1 cellular context compared by ENCODE assay signal in genomic region chr14:35045798-35046047, GRCh38.
TF ChIP-seq lines count a peak whose summit lies in the region.

No MANE protein-coding gene starts in this region.

TF ChIP-seq in HepG2, 621 proteins besides CTCF, POLR2A, EP300 and RAD21 (continued from another document):
- TF ChIP-seq, protein P1, sequence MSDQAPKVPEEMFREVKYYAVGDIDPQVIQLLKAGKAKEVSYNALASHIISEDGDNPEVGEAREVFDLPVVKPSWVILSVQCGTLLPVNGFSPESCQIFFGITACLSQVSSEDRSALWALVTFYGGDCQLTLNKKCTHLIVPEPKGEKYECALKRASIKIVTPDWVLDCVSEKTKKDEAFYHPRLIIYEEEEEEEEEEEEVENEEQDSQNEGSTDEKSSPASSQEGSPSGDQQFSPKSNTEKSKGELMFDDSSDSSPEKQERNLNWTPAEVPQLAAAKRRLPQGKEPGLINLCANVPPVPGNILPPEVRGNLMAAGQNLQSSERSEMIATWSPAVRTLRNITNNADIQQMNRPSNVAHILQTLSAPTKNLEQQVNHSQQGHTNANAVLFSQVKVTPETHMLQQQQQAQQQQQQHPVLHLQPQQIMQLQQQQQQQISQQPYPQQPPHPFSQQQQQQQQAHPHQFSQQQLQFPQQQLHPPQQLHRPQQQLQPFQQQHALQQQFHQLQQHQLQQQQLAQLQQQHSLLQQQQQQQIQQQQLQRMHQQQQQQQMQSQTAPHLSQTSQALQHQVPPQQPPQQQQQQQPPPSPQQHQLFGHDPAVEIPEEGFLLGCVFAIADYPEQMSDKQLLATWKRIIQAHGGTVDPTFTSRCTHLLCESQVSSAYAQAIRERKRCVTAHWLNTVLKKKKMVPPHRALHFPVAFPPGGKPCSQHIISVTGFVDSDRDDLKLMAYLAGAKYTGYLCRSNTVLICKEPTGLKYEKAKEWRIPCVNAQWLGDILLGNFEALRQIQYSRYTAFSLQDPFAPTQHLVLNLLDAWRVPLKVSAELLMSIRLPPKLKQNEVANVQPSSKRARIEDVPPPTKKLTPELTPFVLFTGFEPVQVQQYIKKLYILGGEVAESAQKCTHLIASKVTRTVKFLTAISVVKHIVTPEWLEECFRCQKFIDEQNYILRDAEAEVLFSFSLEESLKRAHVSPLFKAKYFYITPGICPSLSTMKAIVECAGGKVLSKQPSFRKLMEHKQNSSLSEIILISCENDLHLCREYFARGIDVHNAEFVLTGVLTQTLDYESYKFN (CRISPR knock-in tag; conservative IDR thresholded peaks at IDR 0.05): no peak
- TF ChIP-seq SMYD3 (CRISPR knock-in tag; IDR thresholded peaks at IDR 0.05): no peak
- TF ChIP-seq, protein P2, sequence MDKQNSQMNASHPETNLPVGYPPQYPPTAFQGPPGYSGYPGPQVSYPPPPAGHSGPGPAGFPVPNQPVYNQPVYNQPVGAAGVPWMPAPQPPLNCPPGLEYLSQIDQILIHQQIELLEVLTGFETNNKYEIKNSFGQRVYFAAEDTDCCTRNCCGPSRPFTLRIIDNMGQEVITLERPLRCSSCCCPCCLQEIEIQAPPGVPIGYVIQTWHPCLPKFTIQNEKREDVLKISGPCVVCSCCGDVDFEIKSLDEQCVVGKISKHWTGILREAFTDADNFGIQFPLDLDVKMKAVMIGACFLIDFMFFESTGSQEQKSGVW (CRISPR knock-in tag; IDR thresholded peaks at IDR 0.05; ENCODE audit: borderline replicate concordance): no peak
- TF ChIP-seq, protein P3, sequence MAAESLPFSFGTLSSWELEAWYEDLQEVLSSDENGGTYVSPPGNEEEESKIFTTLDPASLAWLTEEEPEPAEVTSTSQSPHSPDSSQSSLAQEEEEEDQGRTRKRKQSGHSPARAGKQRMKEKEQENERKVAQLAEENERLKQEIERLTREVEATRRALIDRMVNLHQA (CRISPR knock-in tag; IDR thresholded peaks at IDR 0.05): no peak
TF ChIP-seq in HepG2: peak in this region for 32.
